Comparison of ENCODE assay signal across 1 cellular context in the genomic region with DNA sequence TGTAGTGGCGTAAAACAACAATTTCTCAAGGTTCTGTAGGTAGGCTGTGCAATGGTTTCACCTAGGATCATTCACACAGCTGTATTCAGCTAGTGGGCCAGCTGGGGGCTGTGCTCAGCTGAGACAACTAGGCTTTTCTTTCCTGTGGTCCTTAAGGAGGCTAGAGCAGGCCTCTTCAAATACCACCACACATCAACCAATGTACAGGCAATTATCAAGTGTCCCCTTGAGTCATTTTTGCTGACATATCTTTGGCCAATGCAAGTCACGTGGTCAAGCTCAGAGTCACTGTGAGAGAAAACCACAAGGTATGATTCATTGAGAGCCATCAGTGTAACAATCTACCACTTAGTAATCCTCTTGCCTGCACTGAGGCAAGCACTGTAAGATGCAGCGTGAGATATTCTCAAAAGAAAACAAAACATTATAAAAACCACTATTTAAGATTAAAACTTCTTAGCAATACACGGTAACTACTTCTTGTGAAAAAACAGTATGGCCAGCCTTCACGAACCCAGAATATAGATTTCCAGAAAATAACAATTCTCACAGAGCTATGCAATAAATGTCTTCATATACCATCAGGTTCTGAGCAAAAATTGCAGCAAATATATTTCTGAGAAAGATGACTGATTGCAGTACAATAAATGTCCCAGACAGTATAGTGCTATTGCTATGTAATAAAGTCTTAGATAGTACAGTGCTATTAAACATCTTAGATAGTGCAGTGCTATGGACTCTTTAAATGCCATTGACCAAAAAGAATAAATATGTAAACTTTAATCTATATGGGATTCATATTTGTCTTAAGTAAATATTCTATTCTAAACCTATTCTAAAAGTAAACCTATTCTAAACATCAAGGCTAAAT.
A peak's percentile ranks its signal among the peaks of the same experiment; 100 is the strongest.
TF ChIP-seq lines count a peak whose summit lies in the region.

No MANE protein-coding gene starts in this region.

TF ChIP-seq in GM12878, 131 proteins besides CTCF, POLR2A, EP300 and RAD21:
- 0 out of 2 replicates have a peak, but pooled peaks have one; percentile 19 for TF ChIP-seq ATF7 (IDR thresholded peaks at IDR 0.05; ENCODE audit: low read depth)
- no peak for TF ChIP-seq BACH1 (IDR thresholded peaks at IDR 0.05; ENCODE audit: borderline replicate concordance)
- TF ChIP-seq, protein P1, sequence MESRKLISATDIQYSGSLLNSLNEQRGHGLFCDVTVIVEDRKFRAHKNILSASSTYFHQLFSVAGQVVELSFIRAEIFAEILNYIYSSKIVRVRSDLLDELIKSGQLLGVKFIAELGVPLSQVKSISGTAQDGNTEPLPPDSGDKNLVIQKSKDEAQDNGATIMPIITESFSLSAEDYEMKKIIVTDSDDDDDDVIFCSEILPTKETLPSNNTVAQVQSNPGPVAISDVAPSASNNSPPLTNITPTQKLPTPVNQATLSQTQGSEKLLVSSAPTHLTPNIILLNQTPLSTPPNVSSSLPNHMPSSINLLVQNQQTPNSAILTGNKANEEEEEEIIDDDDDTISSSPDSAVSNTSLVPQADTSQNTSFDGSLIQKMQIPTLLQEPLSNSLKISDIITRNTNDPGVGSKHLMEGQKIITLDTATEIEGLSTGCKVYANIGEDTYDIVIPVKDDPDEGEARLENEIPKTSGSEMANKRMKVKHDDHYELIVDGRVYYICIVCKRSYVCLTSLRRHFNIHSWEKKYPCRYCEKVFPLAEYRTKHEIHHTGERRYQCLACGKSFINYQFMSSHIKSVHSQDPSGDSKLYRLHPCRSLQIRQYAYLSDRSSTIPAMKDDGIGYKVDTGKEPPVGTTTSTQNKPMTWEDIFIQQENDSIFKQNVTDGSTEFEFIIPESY (IDR thresholded peaks at IDR 0.05): no peak
- TF ChIP-seq ZNF622 (IDR thresholded peaks at IDR 0.05): no peak
- TF ChIP-seq TCF7 (IDR thresholded peaks at IDR 0.05; ENCODE audit: borderline replicate concordance): no peak
- TF ChIP-seq, protein P2, sequence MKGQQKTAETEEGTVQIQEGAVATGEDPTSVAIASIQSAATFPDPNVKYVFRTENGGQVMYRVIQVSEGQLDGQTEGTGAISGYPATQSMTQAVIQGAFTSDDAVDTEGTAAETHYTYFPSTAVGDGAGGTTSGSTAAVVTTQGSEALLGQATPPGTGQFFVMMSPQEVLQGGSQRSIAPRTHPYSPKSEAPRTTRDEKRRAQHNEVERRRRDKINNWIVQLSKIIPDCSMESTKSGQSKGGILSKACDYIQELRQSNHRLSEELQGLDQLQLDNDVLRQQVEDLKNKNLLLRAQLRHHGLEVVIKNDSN (IDR thresholded peaks at IDR 0.05; ENCODE audit: borderline replicate concordance, extremely low read length, insufficient read depth, low read depth, low read length): peak; percentile 43
- no peak for TF ChIP-seq PML (IDR thresholded peaks at IDR 0.05; ENCODE audit: low read length)
- TF ChIP-seq HCFC1 (IDR thresholded peaks at IDR 0.05; ENCODE audit: low read length): no peak
- TF ChIP-seq ESRRA (IDR thresholded peaks at IDR 0.05; ENCODE audit: low read length): no peak
- TF ChIP-seq BHLHE40 (IDR thresholded peaks at IDR 0.05; ENCODE audit: borderline replicate concordance in 1 of 2, low read depth in 2 of 2, low read length in 1 of 2): peak in 1 of 2 experiments; percentile 16; a peak in 1 of 4 replicates
- TF ChIP-seq SMARCA5 (IDR thresholded peaks at IDR 0.05): no peak
- TF ChIP-seq MYB (IDR thresholded peaks at IDR 0.05; ENCODE audit: borderline replicate concordance, low read depth, low read length): no peak
- no peak for TF ChIP-seq RB1 (IDR thresholded peaks at IDR 0.05; ENCODE audit: borderline replicate concordance)
- no peak for TF ChIP-seq MEF2A (IDR thresholded peaks at IDR 0.05; ENCODE audit: insufficient read depth, low read depth, low read length)
- TF ChIP-seq ASH2L (IDR thresholded peaks at IDR 0.05; ENCODE audit: borderline replicate concordance, low read depth): no peak
- TF ChIP-seq, protein P3, sequence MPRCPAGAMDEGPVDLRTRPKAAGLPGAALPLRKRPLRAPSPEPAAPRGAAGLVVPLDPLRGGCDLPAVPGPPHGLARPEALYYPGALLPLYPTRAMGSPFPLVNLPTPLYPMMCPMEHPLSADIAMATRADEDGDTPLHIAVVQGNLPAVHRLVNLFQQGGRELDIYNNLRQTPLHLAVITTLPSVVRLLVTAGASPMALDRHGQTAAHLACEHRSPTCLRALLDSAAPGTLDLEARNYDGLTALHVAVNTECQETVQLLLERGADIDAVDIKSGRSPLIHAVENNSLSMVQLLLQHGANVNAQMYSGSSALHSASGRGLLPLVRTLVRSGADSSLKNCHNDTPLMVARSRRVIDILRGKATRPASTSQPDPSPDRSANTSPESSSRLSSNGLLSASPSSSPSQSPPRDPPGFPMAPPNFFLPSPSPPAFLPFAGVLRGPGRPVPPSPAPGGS (IDR thresholded peaks at IDR 0.05; ENCODE audit: borderline replicate concordance, insufficient read depth, low read depth, low read length, poor library complexity, severe bottlenecking): no peak
- TF ChIP-seq, protein P4, sequence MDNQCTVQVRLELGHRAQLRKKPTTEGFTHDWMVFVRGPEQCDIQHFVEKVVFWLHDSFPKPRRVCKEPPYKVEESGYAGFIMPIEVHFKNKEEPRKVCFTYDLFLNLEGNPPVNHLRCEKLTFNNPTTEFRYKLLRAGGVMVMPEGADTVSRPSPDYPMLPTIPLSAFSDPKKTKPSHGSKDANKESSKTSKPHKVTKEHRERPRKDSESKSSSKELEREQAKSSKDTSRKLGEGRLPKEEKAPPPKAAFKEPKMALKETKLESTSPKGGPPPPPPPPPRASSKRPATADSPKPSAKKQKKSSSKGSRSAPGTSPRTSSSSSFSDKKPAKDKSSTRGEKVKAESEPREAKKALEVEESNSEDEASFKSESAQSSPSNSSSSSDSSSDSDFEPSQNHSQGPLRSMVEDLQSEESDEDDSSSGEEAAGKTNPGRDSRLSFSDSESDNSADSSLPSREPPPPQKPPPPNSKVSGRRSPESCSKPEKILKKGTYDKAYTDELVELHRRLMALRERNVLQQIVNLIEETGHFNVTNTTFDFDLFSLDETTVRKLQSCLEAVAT (IDR thresholded peaks at IDR 0.05): no peak
- TF ChIP-seq, protein P5, sequence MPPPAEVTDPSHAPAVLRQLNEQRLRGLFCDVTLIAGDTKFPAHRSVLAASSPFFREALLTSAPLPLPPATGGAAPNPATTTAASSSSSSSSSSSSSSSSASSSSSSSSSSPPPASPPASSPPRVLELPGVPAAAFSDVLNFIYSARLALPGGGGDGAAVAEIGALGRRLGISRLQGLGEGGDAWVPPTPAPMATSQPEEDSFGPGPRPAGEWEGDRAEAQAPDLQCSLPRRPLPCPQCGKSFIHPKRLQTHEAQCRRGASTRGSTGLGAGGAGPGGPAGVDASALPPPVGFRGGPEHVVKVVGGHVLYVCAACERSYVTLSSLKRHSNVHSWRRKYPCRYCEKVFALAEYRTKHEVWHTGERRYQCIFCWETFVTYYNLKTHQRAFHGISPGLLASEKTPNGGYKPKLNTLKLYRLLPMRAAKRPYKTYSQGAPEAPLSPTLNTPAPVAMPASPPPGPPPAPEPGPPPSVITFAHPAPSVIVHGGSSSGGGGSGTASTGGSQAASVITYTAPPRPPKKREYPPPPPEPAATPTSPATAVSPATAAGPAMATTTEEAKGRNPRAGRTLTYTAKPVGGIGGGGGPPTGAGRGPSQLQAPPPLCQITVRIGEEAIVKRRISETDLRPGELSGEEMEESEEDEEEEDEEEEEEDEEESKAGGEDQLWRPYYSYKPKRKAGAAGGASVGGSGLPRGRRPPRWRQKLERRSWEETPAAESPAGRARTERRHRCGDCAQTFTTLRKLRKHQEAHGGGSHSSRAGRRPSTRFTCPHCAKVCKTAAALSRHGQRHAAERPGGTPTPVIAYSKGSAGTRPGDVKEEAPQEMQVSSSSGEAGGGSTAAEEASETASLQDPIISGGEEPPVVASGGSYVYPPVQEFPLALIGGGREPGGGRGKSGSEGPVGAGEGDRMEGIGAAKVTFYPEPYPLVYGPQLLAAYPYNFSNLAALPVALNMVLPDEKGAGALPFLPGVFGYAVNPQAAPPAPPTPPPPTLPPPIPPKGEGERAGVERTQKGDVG (CRISPR knock-in tag; IDR thresholded peaks at IDR 0.05): no peak
- TF ChIP-seq CHD4 (IDR thresholded peaks at IDR 0.05): no peak
- no peak for TF ChIP-seq SUZ12 (IDR thresholded peaks at IDR 0.05; ENCODE audit: unreplicated experiment)
- TF ChIP-seq POU2F2 (IDR thresholded peaks at IDR 0.05; ENCODE audit: borderline replicate concordance, low read depth, low read length): no peak
- TF ChIP-seq RUNX3 (IDR thresholded peaks at IDR 0.05; ENCODE audit: low read length): peak; percentile 61
- no peak for TF ChIP-seq FOXK2 (IDR thresholded peaks at IDR 0.05)
- TF ChIP-seq RAD51 (IDR thresholded peaks at IDR 0.05): peak; percentile 94
- no peak for TF ChIP-seq EZH2 (IDR thresholded peaks at IDR 0.05; ENCODE audit: borderline replicate concordance, control insufficient read depth, low read depth, low read length)
- TF ChIP-seq, protein P6, sequence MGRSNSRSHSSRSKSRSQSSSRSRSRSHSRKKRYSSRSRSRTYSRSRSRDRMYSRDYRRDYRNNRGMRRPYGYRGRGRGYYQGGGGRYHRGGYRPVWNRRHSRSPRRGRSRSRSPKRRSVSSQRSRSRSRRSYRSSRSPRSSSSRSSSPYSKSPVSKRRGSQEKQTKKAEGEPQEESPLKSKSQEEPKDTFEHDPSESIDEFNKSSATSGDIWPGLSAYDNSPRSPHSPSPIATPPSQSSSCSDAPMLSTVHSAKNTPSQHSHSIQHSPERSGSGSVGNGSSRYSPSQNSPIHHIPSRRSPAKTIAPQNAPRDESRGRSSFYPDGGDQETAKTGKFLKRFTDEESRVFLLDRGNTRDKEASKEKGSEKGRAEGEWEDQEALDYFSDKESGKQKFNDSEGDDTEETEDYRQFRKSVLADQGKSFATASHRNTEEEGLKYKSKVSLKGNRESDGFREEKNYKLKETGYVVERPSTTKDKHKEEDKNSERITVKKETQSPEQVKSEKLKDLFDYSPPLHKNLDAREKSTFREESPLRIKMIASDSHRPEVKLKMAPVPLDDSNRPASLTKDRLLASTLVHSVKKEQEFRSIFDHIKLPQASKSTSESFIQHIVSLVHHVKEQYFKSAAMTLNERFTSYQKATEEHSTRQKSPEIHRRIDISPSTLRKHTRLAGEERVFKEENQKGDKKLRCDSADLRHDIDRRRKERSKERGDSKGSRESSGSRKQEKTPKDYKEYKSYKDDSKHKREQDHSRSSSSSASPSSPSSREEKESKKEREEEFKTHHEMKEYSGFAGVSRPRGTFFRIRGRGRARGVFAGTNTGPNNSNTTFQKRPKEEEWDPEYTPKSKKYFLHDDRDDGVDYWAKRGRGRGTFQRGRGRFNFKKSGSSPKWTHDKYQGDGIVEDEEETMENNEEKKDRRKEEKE (IDR thresholded peaks at IDR 0.05): no peak
- no peak for TF ChIP-seq NFIC (IDR thresholded peaks at IDR 0.05; ENCODE audit: low read depth, low read length)
- TF ChIP-seq RFX5 (IDR thresholded peaks at IDR 0.05; ENCODE audit: low read depth, low read length): no peak
- no peak for TF ChIP-seq FOS (IDR thresholded peaks at IDR 0.05; ENCODE audit: borderline replicate concordance, extremely low read depth, insufficient read length)
